ENCODE assay signal across 8 cellular contexts in the genomic region with DNA sequence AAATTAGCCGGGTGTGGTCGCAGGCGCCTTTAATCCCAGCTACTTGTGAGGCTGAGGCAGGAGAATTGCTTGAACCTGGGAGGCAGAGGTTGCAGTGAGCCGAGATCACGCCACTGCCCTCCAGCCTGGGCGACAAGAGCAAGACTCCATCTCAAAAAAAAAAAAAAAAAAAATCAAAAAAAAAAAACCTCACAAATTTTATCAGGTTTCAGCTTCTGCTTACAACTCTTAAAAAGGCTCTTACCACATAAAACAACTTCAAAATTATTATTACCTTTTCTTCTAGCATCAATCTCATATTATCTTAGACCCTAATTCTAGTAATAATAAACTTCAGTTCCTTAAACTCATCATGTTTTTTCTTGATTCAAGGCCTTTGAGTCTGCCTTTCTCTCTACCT.
DNase-seq lines count a peak whose midpoint lies in the region; ATAC-seq, FAIRE-seq and TF ChIP-seq lines count a peak whose summit lies in the region.
"Not testable (repeated sequence)": the region's sequence is repeated elsewhere in the genome, so short reads cannot be mapped to it uniquely, and the experiment has no call there.

No MANE protein-coding gene starts in this region.

- CTCF ChIA-PET in CD4-positive, alpha-beta memory T cell (lab: Charles Lee; ENCODE audit: partially characterized antibody); HEK293 (lab: Yijun Ruan, JAX); activated CD8-positive, alpha-beta memory T cell treated with anti-CD3 and anti-CD28 coated beads, Interleukin-2, amount 10 ng/mL, durations not matched to agents 7 days and 5 days (lab: Charles Lee); MCF 10A (lab: Yijun Ruan, JAX): not testable (repeated sequence)

- H3K36me3 Mint-ChIP-seq in CD4-positive, alpha-beta memory T cell, result peaks cover 21 to 26% of the 10 kb centered on the region in 2 donors
- H3K36me3 Mint-ChIP-seq in activated CD8-positive, alpha-beta memory T cell treated with anti-CD3 and anti-CD28 coated beads, Interleukin-2, amount 10 ng/mL, durations not matched to agents 7 days and 5 days, result peaks cover 16% of the 10 kb centered on the region
- peaks cover 54% of the 10 kb centered on the region for H3K36me3 Mint-ChIP-seq in MCF 10A (ENCODE audit: insufficient read depth, unreplicated experiment)
- peaks cover 7 to 43% (median 8%) of the 10 kb centered on the region in 3 donors for H3K36me3 Mint-ChIP-seq in naive thymus-derived CD8-positive, alpha-beta T cell
- H3K36me3 Mint-ChIP-seq in stimulated activated naive B cell treated with anti-CD40 and anti-IgM and Interleukin-4, amounts not matched to agents 10 μg/mL and 1 μg/mL and 100 μg/mL, for 72 hours, result peaks cover 15 to 26% of the 10 kb centered on the region in 2 donors

- peaks cover 6 to 13% (median 8%) of the 10 kb centered on the region in 4 donors for H3K4me1 Mint-ChIP-seq in CD4-positive, alpha-beta memory T cell
- not testable (repeated sequence) for H3K4me1 Mint-ChIP-seq in activated CD8-positive, alpha-beta memory T cell treated with anti-CD3 and anti-CD28 coated beads, Interleukin-2, amount 10 ng/mL, durations not matched to agents 7 days and 5 days; MCF 10A (ENCODE audit: insufficient read depth, unreplicated experiment); naive thymus-derived CD8-positive, alpha-beta T cell; stimulated activated naive B cell treated with anti-CD40 and anti-IgM and Interleukin-4, amounts not matched to agents 10 μg/mL and 1 μg/mL and 100 μg/mL, for 72 hours

- DNase-seq in CD4-positive, alpha-beta memory T cell; activated CD8-positive, alpha-beta memory T cell treated with anti-CD3 and anti-CD28 coated beads, Interleukin-2, amount 10 ng/mL, durations not matched to agents 7 days and 5 days; MCF 10A (ENCODE audit: unreplicated experiment); cardiac muscle cell (ENCODE audit: low read depth in 1 of 2, low spot score in 1 of 2); naive thymus-derived CD8-positive, alpha-beta T cell; stimulated activated naive B cell treated with anti-CD40 and anti-IgM and Interleukin-4, amounts not matched to agents 10 μg/mL and 1 μg/mL and 100 μg/mL, for 72 hours: not testable (repeated sequence)

- peak; percentile 51 for FAIRE-seq in TTC549 (lab: Jason Lieb, UNC)

- not testable (repeated sequence) for H3K4me3 ChIP-seq in CD4-positive, alpha-beta memory T cell (ENCODE audit: low read length in 2 of 2); HEK293 (ENCODE audit: low read depth, low read length); cardiac muscle cell

- H3K4me1 ChIP-seq in CD4-positive, alpha-beta memory T cell (ENCODE audit: insufficient read depth, low read length); cardiac muscle cell (ENCODE audit: low read depth): not testable (repeated sequence)
- H3K4me1 ChIP-seq in HEK293 (ENCODE audit: control insufficient read depth, insufficient read depth, low read length), result peaks cover 14% of the 10 kb centered on the region; the same call in 1 of the 2 replicates

- ATAC-seq in activated CD8-positive, alpha-beta memory T cell treated with anti-CD3 and anti-CD28 coated beads, Interleukin-2, amount 10 ng/mL, durations not matched to agents 7 days and 5 days; naive thymus-derived CD8-positive, alpha-beta T cell; stimulated activated naive B cell treated with anti-CD40 and anti-IgM and Interleukin-4, amounts not matched to agents 10 μg/mL and 1 μg/mL and 100 μg/mL, for 72 hours (replicated peaks): not testable (repeated sequence)

- intact Hi-C loops in CD4-positive, alpha-beta memory T cell (cut with micrococcal nuclease); MCF 10A (cut with micrococcal nuclease): not testable (repeated sequence)

- peaks cover 19% of the 10 kb centered on the region for H3K36me3 ChIP-seq in CD4-positive, alpha-beta memory T cell (ENCODE audit: insufficient read depth, low read length)
- H3K36me3 ChIP-seq in HEK293 (ENCODE audit: control insufficient read depth in 2 of 2, insufficient read depth in 1 of 2, low read length in 2 of 2), result peaks cover 6 to 15% of the 10 kb centered on the region in 2 experiments; a peak in 2 of 3 replicates
- H3K36me3 ChIP-seq in cardiac muscle cell, result not testable (repeated sequence)

- not testable (repeated sequence) for H3K27me3 ChIP-seq in CD4-positive, alpha-beta memory T cell (ENCODE audit: insufficient read depth, low read length); cardiac muscle cell

- peak overlapping the region in 4 of 7 donors; percentile 26 to 86 (median 70) for H3K27ac Mint-ChIP-seq in CD4-positive, alpha-beta memory T cell
- H3K27ac Mint-ChIP-seq in activated CD8-positive, alpha-beta memory T cell treated with anti-CD3 and anti-CD28 coated beads, Interleukin-2, amount 10 ng/mL, durations not matched to agents 7 days and 5 days, result peak overlapping the region; percentile 3
- peak overlapping the region; percentile 49 for H3K27ac Mint-ChIP-seq in MCF 10A (ENCODE audit: low read depth, unreplicated experiment)
- H3K27ac Mint-ChIP-seq in naive thymus-derived CD8-positive, alpha-beta T cell, result peak overlapping the region in 7 of 10 donors; percentile 17 to 73 (median 63)
- H3K27ac Mint-ChIP-seq in stimulated activated naive B cell treated with anti-CD40 and anti-IgM and Interleukin-4, amounts not matched to agents 10 μg/mL and 1 μg/mL and 100 μg/mL, for 72 hours, result peak overlapping the region; percentile 69

- POLR2A ChIA-PET in CD4-positive, alpha-beta memory T cell (lab: Charles Lee; ENCODE audit: partially characterized antibody), result interaction anchor here (1.6 kb wide), 1 partner anchor 121 kb away, joined by 3 read pairs; a partner anchor contains a TSS
- POLR2A ChIA-PET in HEK293 (lab: Yijun Ruan, JAX), result interaction anchor here (0.7 kb wide), 1 partner anchor 16 kb away, joined by 3 read pairs; no protein-coding TSS in a partner anchor
- POLR2A ChIA-PET in MCF 10A (lab: Yijun Ruan, JAX), result not testable (repeated sequence)
- POLR2A ChIA-PET in naive thymus-derived CD8-positive, alpha-beta T cell (lab: Charles Lee), result interaction anchor here (0.6 to 0.7 kb wide), 2 partner anchors 45 to 198 kb away, joined by 3 to 4 read pairs; no protein-coding TSS in a partner anchor

- not testable (repeated sequence) for H3K27ac ChIP-seq in CD4-positive, alpha-beta memory T cell (ENCODE audit: low read depth, low read length); HEK293 (ENCODE audit: extremely low read depth, low read depth, low read length)
- peak overlapping the region; percentile 48 for H3K27ac ChIP-seq in cardiac muscle cell

- not testable (repeated sequence) for TF ChIP-seq CTCF in HEK293 (tag by site-specific recombination; IDR thresholded peaks at IDR 0.05); MCF 10A (IDR thresholded peaks at IDR 0.05; ENCODE audit: unreplicated experiment); cardiac muscle cell (IDR thresholded peaks at IDR 0.05; ENCODE audit: low read depth, low read length)

- H3K9me3 Mint-ChIP-seq in CD4-positive, alpha-beta memory T cell; activated CD8-positive, alpha-beta memory T cell treated with anti-CD3 and anti-CD28 coated beads, Interleukin-2, amount 10 ng/mL, durations not matched to agents 7 days and 5 days (ENCODE audit: low read depth); MCF 10A (ENCODE audit: unreplicated experiment); naive thymus-derived CD8-positive, alpha-beta T cell; stimulated activated naive B cell treated with anti-CD40 and anti-IgM and Interleukin-4, amounts not matched to agents 10 μg/mL and 1 μg/mL and 100 μg/mL, for 72 hours: not testable (repeated sequence)

- H3K9me3 ChIP-seq in CD4-positive, alpha-beta memory T cell (ENCODE audit: control insufficient read depth in 1 of 2, low read length in 2 of 2); HEK293 (ENCODE audit: control insufficient read depth, insufficient read depth, low read depth, low read length); cardiac muscle cell (ENCODE audit: low read depth): not testable (repeated sequence)

- not testable (repeated sequence) for BruUV-seq in MCF 10A (replicated peaks; lab: Mats Ljungman, UMichigan)

- not testable (repeated sequence) for H3K27me3 Mint-ChIP-seq in CD4-positive, alpha-beta memory T cell; activated CD8-positive, alpha-beta memory T cell treated with anti-CD3 and anti-CD28 coated beads, Interleukin-2, amount 10 ng/mL, durations not matched to agents 7 days and 5 days; MCF 10A (ENCODE audit: insufficient read depth, unreplicated experiment); naive thymus-derived CD8-positive, alpha-beta T cell; stimulated activated naive B cell treated with anti-CD40 and anti-IgM and Interleukin-4, amounts not matched to agents 10 μg/mL and 1 μg/mL and 100 μg/mL, for 72 hours

- H3K4me3 Mint-ChIP-seq in CD4-positive, alpha-beta memory T cell; activated CD8-positive, alpha-beta memory T cell treated with anti-CD3 and anti-CD28 coated beads, Interleukin-2, amount 10 ng/mL, durations not matched to agents 7 days and 5 days; MCF 10A (ENCODE audit: unreplicated experiment); naive thymus-derived CD8-positive, alpha-beta T cell; stimulated activated naive B cell treated with anti-CD40 and anti-IgM and Interleukin-4, amounts not matched to agents 10 μg/mL and 1 μg/mL and 100 μg/mL, for 72 hours: not testable (repeated sequence)

TF ChIP-seq in HEK293, 187 proteins besides CTCF, POLR2A, EP300 and RAD21:
- TF ChIP-seq, protein P1, sequence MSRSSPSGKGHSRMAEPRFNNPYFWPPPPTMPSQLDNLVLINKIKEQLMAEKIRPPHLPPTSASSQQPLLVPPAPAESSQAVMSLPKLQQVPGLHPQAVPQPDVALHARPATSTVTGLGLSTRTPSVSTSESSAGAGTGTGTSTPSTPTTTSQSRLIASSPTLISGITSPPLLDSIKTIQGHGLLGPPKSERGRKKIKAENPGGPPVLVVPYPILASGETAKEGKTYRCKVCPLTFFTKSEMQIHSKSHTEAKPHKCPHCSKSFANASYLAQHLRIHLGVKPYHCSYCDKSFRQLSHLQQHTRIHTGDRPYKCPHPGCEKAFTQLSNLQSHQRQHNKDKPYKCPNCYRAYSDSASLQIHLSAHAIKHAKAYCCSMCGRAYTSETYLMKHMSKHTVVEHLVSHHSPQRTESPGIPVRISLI (tag by site-specific recombination; IDR thresholded peaks at IDR 0.05), result peak; percentile 90

Comparison
In these comparisons a context has a peak if more than half of its experiments do, and no peak if none do; other contexts are left out.
1. H3K27ac Mint-ChIP-seq: peak in every context shown above with its lines; median percentile 70 in CD4-positive, alpha-beta memory T cell; 69 in stimulated activated naive B cell treated with anti-CD40 and anti-IgM and Interleukin-4, amounts not matched to agents 10 μg/mL and 1 μg/mL and 100 μg/mL, for 72 hours; 63 in naive thymus-derived CD8-positive, alpha-beta T cell; 49 in MCF 10A; 3 in activated CD8-positive, alpha-beta memory T cell treated with anti-CD3 and anti-CD28 coated beads, Interleukin-2, amount 10 ng/mL, durations not matched to agents 7 days and 5 days.